Comparison of ENCODE assay signal across 16 cellular contexts in genomic region chr3:186180151-186180550, GRCh38.
A peak's percentile ranks its signal among the peaks of the same experiment; 100 is the strongest.
DNase-seq lines count a peak whose midpoint lies in the region; ATAC-seq and TF ChIP-seq lines count a peak whose summit lies in the region.
"Had no signal": no experiment of that assay in that cellular context is flagged by ENCODE, and none has a peak within 500 bp of the region (broad histone marks: within the 10 kb centered on the region; RNA-seq: fewer than 3 reads in every experiment).

No MANE protein-coding gene starts in this region.

- ATAC-seq in GM21717 (IDR thresholded peaks at IDR 0.05; ENCODE audit: unreplicated experiment) (no peak), heart right ventricle (no peak)
- ATAC-seq: A549; CD8-positive, alpha-beta T cell had no signal

- H3K27me3 ChIP-seq in WERI-Rb-1 (ENCODE audit: insufficient read depth, low read depth, severe bottlenecking): no peaks in the 10 kb centered on the region
- no peaks in the 10 kb centered on the region for H3K27me3 ChIP-seq in heart right ventricle

- peaks cover 0 to 25% (median 0%) of the 10 kb centered on the region in 9 donors for H3K4me1 ChIP-seq in heart right ventricle

- no peaks in the 10 kb centered on the region for H3K27me3 Mint-ChIP-seq in T-helper 1 cell treated with Interleukin-12 subunit alpha and Interleukin-12 subunit beta and Interleukin-4 antibody, amounts not matched to agents 30 μg/mL and 1 μg/mL, for 36 hours (ENCODE audit: low read depth)
- H3K27me3 Mint-ChIP-seq in immature natural killer cell (ENCODE audit: low read depth in 3 of 3): peaks cover 0 to 6% (median 0%) of the 10 kb centered on the region in 3 donors
- H3K27me3 Mint-ChIP-seq in osteocyte (ENCODE audit: unreplicated experiment): peaks cover 17% of the 10 kb centered on the region

- H3K36me3 ChIP-seq in WERI-Rb-1: no peaks in the 10 kb centered on the region
- H3K36me3 ChIP-seq in heart right ventricle: peaks cover 0 to 31% (median 4%) of the 10 kb centered on the region in 9 donors

- H3K9me3 Mint-ChIP-seq in T-helper 1 cell treated with Interleukin-12 subunit alpha and Interleukin-12 subunit beta and Interleukin-4 antibody, amounts not matched to agents 30 μg/mL and 1 μg/mL, for 36 hours: no peaks in the 10 kb centered on the region
- no peaks in the 10 kb centered on the region for H3K9me3 Mint-ChIP-seq in immature natural killer cell
- no peaks in the 10 kb centered on the region for H3K9me3 Mint-ChIP-seq in osteocyte (ENCODE audit: unreplicated experiment)
- H3K9me3 Mint-ChIP-seq: CD8-positive, alpha-beta T cell; H9 had no signal

- no peaks in the 10 kb centered on the region for H3K9me3 ChIP-seq in WERI-Rb-1 (ENCODE audit: severe bottlenecking)
- H3K9me3 ChIP-seq in heart right ventricle: no peaks in the 10 kb centered on the region
- H3K9me3 ChIP-seq: A549 had no signal

- H3K4me3 ChIP-seq in WERI-Rb-1 (ENCODE audit: low read depth, low read length): no peak overlapping the region
- no peak overlapping the region for H3K4me3 ChIP-seq in heart right ventricle
- H3K4me3 ChIP-seq: A549 had no signal

- intact Hi-C loops in heart right ventricle (cut with DNase I): no loop called here

- TF ChIP-seq CTCF in osteocyte (IDR thresholded peaks at IDR 0.05): no peak
- TF ChIP-seq CTCF in WERI-Rb-1 (IDR thresholded peaks at IDR 0.05; ENCODE audit: low read depth, low read length): no peak
- no peak for TF ChIP-seq CTCF in heart right ventricle (IDR thresholded peaks at IDR 0.05)

- peaks cover 26% of the 10 kb centered on the region for H3K4me1 Mint-ChIP-seq in T-helper 1 cell treated with Interleukin-12 subunit alpha and Interleukin-12 subunit beta and Interleukin-4 antibody, amounts not matched to agents 30 μg/mL and 1 μg/mL, for 36 hours (ENCODE audit: low read depth)
- H3K4me1 Mint-ChIP-seq in immature natural killer cell (peaks cover 35 to 36% of the 10 kb centered on the region in 2 donors), osteocyte (ENCODE audit: unreplicated experiment) (no peaks in the 10 kb centered on the region)
- H3K4me1 Mint-ChIP-seq: H9 had no signal

- no peak overlapping the region for H3K4me3 Mint-ChIP-seq in T-helper 1 cell treated with Interleukin-12 subunit alpha and Interleukin-12 subunit beta and Interleukin-4 antibody, amounts not matched to agents 30 μg/mL and 1 μg/mL, for 36 hours
- peak overlapping the region in 3 of 5 donors; percentile 33 to 60 (median 40) for H3K4me3 Mint-ChIP-seq in immature natural killer cell
- H3K4me3 Mint-ChIP-seq in osteocyte (ENCODE audit: unreplicated experiment): no peak overlapping the region
- H3K4me3 Mint-ChIP-seq: CD14-positive monocyte; CD8-positive, alpha-beta T cell; H9 had no signal

- no peaks in the 10 kb centered on the region for H3K36me3 Mint-ChIP-seq in T-helper 1 cell treated with Interleukin-12 subunit alpha and Interleukin-12 subunit beta and Interleukin-4 antibody, amounts not matched to agents 30 μg/mL and 1 μg/mL, for 36 hours (ENCODE audit: low read depth)
- H3K36me3 Mint-ChIP-seq in immature natural killer cell (no peaks in the 10 kb centered on the region), osteocyte (ENCODE audit: unreplicated experiment) (no peaks in the 10 kb centered on the region)
- H3K36me3 Mint-ChIP-seq: CD8-positive, alpha-beta T cell had no signal

- WGBS in heart right ventricle, 2 donors: 68 to 80% methylated on average over 5 of the region's 5 CpGs

- H3K27ac ChIP-seq in WERI-Rb-1: no peak overlapping the region
- no peak overlapping the region for H3K27ac ChIP-seq in heart right ventricle
- H3K27ac ChIP-seq: A549 had no signal

- peak overlapping the region; percentile 27 for H3K27ac Mint-ChIP-seq in T-helper 1 cell treated with Interleukin-12 subunit alpha and Interleukin-12 subunit beta and Interleukin-4 antibody, amounts not matched to agents 30 μg/mL and 1 μg/mL, for 36 hours
- H3K27ac Mint-ChIP-seq in immature natural killer cell: peak overlapping the region in 5 of 6 donors; percentile 8 to 73 (median 41)
- no peak overlapping the region for H3K27ac Mint-ChIP-seq in osteocyte (ENCODE audit: unreplicated experiment)
- H3K27ac Mint-ChIP-seq: CD8-positive, alpha-beta T cell; H9 had no signal

- DNase-seq in NCI-H2227 (lab: John Stamatoyannopoulos, UW; ENCODE audit: unreplicated experiment): peak; percentile 56
- DNase-seq in immature natural killer cell: peak; percentile 10 to 22 (median 21)
- peak; percentile 30 for DNase-seq in osteocyte (ENCODE audit: extremely low spot score, unreplicated experiment)
- no peak for DNase-seq in WERI-Rb-1
- DNase-seq in heart right ventricle: no peak
- DNase-seq: CD8-positive, alpha-beta T cell; COR-L47; DMS153; DND-41; GDM1; GOT3 had no signal

Comparison
In these comparisons a context has a peak if more than half of its experiments do, and no peak if none do; other contexts are left out.
1. DNase-seq: peak in NCI-H2227 (single experiment), immature natural killer cell (3 of 3) and osteocyte (single experiment); none in WERI-Rb-1 (single experiment) and heart right ventricle (0 of 2).
2. H3K4me3 Mint-ChIP-seq: peak in immature natural killer cell (3 of 5); none in T-helper 1 cell treated with Interleukin-12 subunit alpha and Interleukin-12 subunit beta and Interleukin-4 antibody, amounts not matched to agents 30 μg/mL and 1 μg/mL, for 36 hours (single experiment) and osteocyte (single experiment).